ENCODE assay signal across 21 cellular contexts in genomic region chr10:43222296-43222695, GRCh38. TPM values are rescaled to one million over a fixed set of nuclear protein-coding genes. Genes with fewer than 3 reads are reported as not detected.
DNase-seq lines count a peak whose midpoint lies in the region; ATAC-seq, FAIRE-seq and TF ChIP-seq lines count a peak whose summit lies in the region.
"Had no signal": no experiment of that assay in that cellular context is flagged by ENCODE, and none has a peak within 500 bp of the region (broad histone marks: within the 10 kb centered on the region; RNA-seq: fewer than 3 reads in every experiment).

No MANE protein-coding gene starts in this region.

- intact Hi-C loops in kidney (cut with DNase I) = no loop called here
- intact Hi-C loops in upper lobe of right lung (cut with DNase I) = no loop called here

- H3K9me3 ChIP-seq in kidney (ENCODE audit: control insufficient read depth in 1 of 2, low read length in 2 of 2) = no peaks in the 10 kb centered on the region
- no peaks in the 10 kb centered on the region for H3K9me3 ChIP-seq in upper lobe of right lung
- H3K9me3 ChIP-seq: colonic mucosa, prostate gland had no signal

- no peaks in the 10 kb centered on the region for H3K4me1 ChIP-seq in kidney (ENCODE audit: control insufficient read depth in 1 of 2, insufficient read depth in 1 of 2, low read depth in 1 of 2, low read length in 2 of 2)
- no peaks in the 10 kb centered on the region for H3K4me1 ChIP-seq in upper lobe of right lung
- H3K4me1 ChIP-seq: colonic mucosa, prostate gland had no signal

- peak; percentile 4 for DNase-seq in activated naive CD8-positive, alpha-beta T cell treated with anti-CD3 and anti-CD28 coated beads, Interleukin-2, amount 10 ng/mL, durations not matched to agents 7 days and 5 days
- DNase-seq in activated naive CD8-positive, alpha-beta T cell treated with anti-CD3 and anti-CD28 coated beads for 36 hours = no peak
- DNase-seq in WTC11 (ENCODE audit: low spot score) (peak; percentile 5), kidney (peak; percentile 20), upper lobe of right lung (peak; percentile 45)
- DNase-seq: activated CD4-positive, alpha-beta T cell treated with anti-CD3 and anti-CD28 coated beads for 1 hour; colonic mucosa; KBM-7; MV-4-11; NCI-H1930; NCI-H510A treated with DMSO at 0.1 percent for 48 hours; substantia nigra had no signal

- no peak overlapping the region for H3K27ac Mint-ChIP-seq in activated naive CD8-positive, alpha-beta T cell treated with anti-CD3 and anti-CD28 coated beads, Interleukin-2, amount 10 ng/mL, durations not matched to agents 7 days and 5 days
- no peak overlapping the region for H3K27ac Mint-ChIP-seq in activated naive CD8-positive, alpha-beta T cell treated with anti-CD3 and anti-CD28 coated beads for 36 hours
- no peak overlapping the region for H3K27ac Mint-ChIP-seq in WTC11
- H3K27ac Mint-ChIP-seq: activated naive CD4-positive, alpha-beta T cell treated with anti-CD3 and anti-CD28 coated beads, Interleukin-2, amount 50 U/mL, for 24 hours; mesothelial cell of epicardium; nephron had no signal

- CTCF ChIA-PET in WTC11 (lab: Charles Lee) = interaction anchor here (1.0 to 3.9 kb wide), 12 partner anchors 8 to 155 kb away, joined by 3 to 73 read pairs (median 10); partner anchors contain the start of gene RASGEF1A

- no peak overlapping the region for H3K9ac ChIP-seq in kidney (ENCODE audit: low read length in 2 of 2)

- no peak for ATAC-seq in activated naive CD8-positive, alpha-beta T cell treated with anti-CD3 and anti-CD28 coated beads, Interleukin-2, amount 10 ng/mL, durations not matched to agents 7 days and 5 days (ENCODE audit: low read depth)
- ATAC-seq in WTC11 (no peak), upper lobe of right lung (no peak), HG02610 (IDR thresholded peaks at IDR 0.05; ENCODE audit: unreplicated experiment) (no peak), HG02759 (IDR thresholded peaks at IDR 0.05; ENCODE audit: unreplicated experiment) (no peak), GM19328 (IDR thresholded peaks at IDR 0.05; ENCODE audit: unreplicated experiment) (no peak)

- peaks cover 14% of the 10 kb centered on the region for H3K27me3 Mint-ChIP-seq in activated naive CD8-positive, alpha-beta T cell treated with anti-CD3 and anti-CD28 coated beads, Interleukin-2, amount 10 ng/mL, durations not matched to agents 7 days and 5 days
- H3K27me3 Mint-ChIP-seq in activated naive CD8-positive, alpha-beta T cell treated with anti-CD3 and anti-CD28 coated beads for 36 hours = no peaks in the 10 kb centered on the region
- peaks cover 2% of the 10 kb centered on the region; the same call in 1 of the 2 replicates for H3K27me3 Mint-ChIP-seq in WTC11 (ENCODE audit: low read depth)
- H3K27me3 Mint-ChIP-seq: activated naive CD4-positive, alpha-beta T cell treated with anti-CD3 and anti-CD28 coated beads, Interleukin-2, amount 50 U/mL, for 24 hours had no signal

- no peaks in the 10 kb centered on the region for H3K36me3 ChIP-seq in kidney (ENCODE audit: control insufficient read depth in 1 of 2, insufficient read depth in 2 of 2, low read length in 2 of 2)
- H3K36me3 ChIP-seq in upper lobe of right lung = no peaks in the 10 kb centered on the region
- H3K36me3 ChIP-seq: colonic mucosa, prostate gland had no signal

- H3K27me3 ChIP-seq in upper lobe of right lung = no peaks in the 10 kb centered on the region
- H3K27me3 ChIP-seq: colonic mucosa had no signal

- no peaks in the 10 kb centered on the region for H3K9me3 Mint-ChIP-seq in activated naive CD8-positive, alpha-beta T cell treated with anti-CD3 and anti-CD28 coated beads, Interleukin-2, amount 10 ng/mL, durations not matched to agents 7 days and 5 days
- no peaks in the 10 kb centered on the region for H3K9me3 Mint-ChIP-seq in activated naive CD8-positive, alpha-beta T cell treated with anti-CD3 and anti-CD28 coated beads for 36 hours
- H3K9me3 Mint-ChIP-seq in WTC11 = no peaks in the 10 kb centered on the region
- H3K9me3 Mint-ChIP-seq: activated naive CD4-positive, alpha-beta T cell treated with anti-CD3 and anti-CD28 coated beads, Interleukin-2, amount 50 U/mL, for 24 hours; mesothelial cell of epicardium; nephron had no signal

- H3K4me3 ChIP-seq in kidney (ENCODE audit: low read length in 2 of 2) (no peak overlapping the region), upper lobe of right lung (no peak overlapping the region)
- H3K4me3 ChIP-seq: colonic mucosa, prostate gland, smooth muscle cell had no signal

- no peak overlapping the region for H3K27ac ChIP-seq in kidney (ENCODE audit: low read depth in 2 of 2, low read length in 2 of 2)
- H3K27ac ChIP-seq in upper lobe of right lung = no peak overlapping the region
- H3K27ac ChIP-seq: colonic mucosa, prostate gland, RWPE1 had no signal

- POLR2A ChIA-PET in activated naive CD8-positive, alpha-beta T cell treated with anti-CD3 and anti-CD28 coated beads, Interleukin-2, amount 10 ng/mL, durations not matched to agents 7 days and 5 days (lab: Charles Lee) = no interaction called here
- POLR2A ChIA-PET in WTC11 (lab: Charles Lee) = no interaction called here

- H3K36me3 Mint-ChIP-seq in activated naive CD8-positive, alpha-beta T cell treated with anti-CD3 and anti-CD28 coated beads, Interleukin-2, amount 10 ng/mL, durations not matched to agents 7 days and 5 days = no peaks in the 10 kb centered on the region
- no peaks in the 10 kb centered on the region for H3K36me3 Mint-ChIP-seq in activated naive CD8-positive, alpha-beta T cell treated with anti-CD3 and anti-CD28 coated beads for 36 hours
- no peaks in the 10 kb centered on the region for H3K36me3 Mint-ChIP-seq in WTC11
- H3K36me3 Mint-ChIP-seq: activated naive CD4-positive, alpha-beta T cell treated with anti-CD3 and anti-CD28 coated beads, Interleukin-2, amount 50 U/mL, for 24 hours; mesothelial cell of epicardium had no signal

- H3K4me3 Mint-ChIP-seq in activated naive CD8-positive, alpha-beta T cell treated with anti-CD3 and anti-CD28 coated beads, Interleukin-2, amount 10 ng/mL, durations not matched to agents 7 days and 5 days = no peak overlapping the region
- H3K4me3 Mint-ChIP-seq in activated naive CD8-positive, alpha-beta T cell treated with anti-CD3 and anti-CD28 coated beads for 36 hours = no peak overlapping the region
- H3K4me3 Mint-ChIP-seq in WTC11 = no peak overlapping the region
- H3K4me3 Mint-ChIP-seq: activated naive CD4-positive, alpha-beta T cell treated with anti-CD3 and anti-CD28 coated beads, Interleukin-2, amount 50 U/mL, for 24 hours; mesothelial cell of epicardium had no signal

- TF ChIP-seq CTCF in WTC11 (IDR thresholded peaks at IDR 0.05) (no peak), kidney (IDR thresholded peaks at IDR 0.05; ENCODE audit: borderline replicate concordance, extremely low read depth, insufficient read depth) (no peak), upper lobe of right lung (IDR thresholded peaks at IDR 0.05) (no peak)

- no peak for FAIRE-seq in kidney (lab: Jason Lieb, UNC)

- peaks cover 10% of the 10 kb centered on the region for H3K4me1 Mint-ChIP-seq in activated naive CD8-positive, alpha-beta T cell treated with anti-CD3 and anti-CD28 coated beads, Interleukin-2, amount 10 ng/mL, durations not matched to agents 7 days and 5 days
- peaks cover 10% of the 10 kb centered on the region for H3K4me1 Mint-ChIP-seq in activated naive CD8-positive, alpha-beta T cell treated with anti-CD3 and anti-CD28 coated beads for 36 hours
- H3K4me1 Mint-ChIP-seq in WTC11 = peaks cover 8% of the 10 kb centered on the region
- H3K4me1 Mint-ChIP-seq: mesothelial cell of epicardium had no signal

TF ChIP-seq in WTC11, 78 proteins besides CTCF, POLR2A, EP300 and RAD21 (continues in another document):
- no peak for TF ChIP-seq JUN (CRISPR knock-in tag; IDR thresholded peaks at IDR 0.05)
- TF ChIP-seq CDX4 (CRISPR knock-in tag; IDR thresholded peaks at IDR 0.05; ENCODE audit: borderline replicate concordance) = no peak
- no peak for TF ChIP-seq MLX (CRISPR knock-in tag; IDR thresholded peaks at IDR 0.05)
- no peak for TF ChIP-seq PRRX2 (CRISPR knock-in tag; IDR thresholded peaks at IDR 0.05)
- no peak for TF ChIP-seq ZBTB43 (CRISPR knock-in tag; IDR thresholded peaks at IDR 0.05)
- TF ChIP-seq IRF1 (CRISPR knock-in tag; IDR thresholded peaks at IDR 0.05) = no peak
- TF ChIP-seq SP1 (CRISPR knock-in tag; conservative IDR thresholded peaks at IDR 0.05) = no peak

RNA-seq across cellular contexts. Expression of gene RASGEF1A, which starts 44.6 kb away (rescaled TPM):
- 1 to 10 TPM; 4.4 to 4.9 TPM for total RNA-seq in activated naive CD8-positive, alpha-beta T cell treated with anti-CD3 and anti-CD28 coated beads, Interleukin-2, amount 10 ng/mL, durations not matched to agents 7 days and 5 days
- total RNA-seq in activated naive CD8-positive, alpha-beta T cell treated with anti-CD3 and anti-CD28 coated beads for 36 hours = under 1 TPM; 0.40 to 0.45 TPM
- 20.8 to 21.4 TPM (median 21.0 TPM) in 3 replicates for total RNA-seq in WTC11 (2021)
- total RNA-seq in kidney = 3.6 TPM
- 2.8 TPM for polyA plus RNA-seq in kidney (ENCODE audit: insufficient read depth, low read depth, low replicate concordance)
- total RNA-seq in upper lobe of right lung = 2.6 TPM
